Comparison of ENCODE assay signal across 29 cellular contexts in the genomic region with DNA sequence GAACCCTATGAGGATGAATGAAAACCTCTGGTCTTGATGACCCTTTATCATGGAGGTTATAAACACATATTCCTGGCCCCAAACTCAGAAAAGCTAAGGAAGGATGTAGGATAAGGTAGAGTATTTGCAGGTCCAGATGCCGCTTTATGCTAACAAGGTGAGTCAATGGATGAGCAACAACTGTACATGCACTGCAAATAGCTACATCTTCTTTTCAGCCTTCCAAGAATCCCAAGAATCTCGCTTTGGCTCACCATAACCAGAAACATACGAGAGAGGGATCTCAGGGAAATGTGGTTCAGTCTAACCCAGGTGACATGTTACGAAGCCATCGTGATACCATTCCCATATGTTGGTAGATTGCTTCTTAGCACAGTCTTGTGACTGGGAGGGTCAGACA.
"Had no signal": no experiment of that assay in that cellular context is flagged by ENCODE, and none has a peak within 500 bp of the region (broad histone marks: within the 10 kb centered on the region; RNA-seq: fewer than 3 reads in every experiment).

No MANE protein-coding gene starts in this region.

- ATAC-seq: activated CD4-positive, alpha-beta T cell treated with anti-CD3 and anti-CD28 coated beads for 36 hours; activated CD8-positive, alpha-beta memory T cell treated with anti-CD3 and anti-CD28 coated beads, Interleukin-2, amount 10 ng/mL, durations not matched to agents 7 days and 5 days; activated CD8-positive, alpha-beta T cell treated with anti-CD3 and anti-CD28 coated beads, Interleukin-2, amount 10 ng/mL, durations not matched to agents 7 days and 5 days; activated naive CD8-positive, alpha-beta T cell treated with anti-CD3 and anti-CD28 coated beads, Interleukin-2, amount 50 U/mL, for 24 hours; gastrocnemius medialis; naive thymus-derived CD4-positive, alpha-beta T cell; sciatic nerve; stimulated activated naive CD8-positive, alpha-beta T cell treated with anti-CD3 and anti-CD28 coated beads, Interleukin-15, Interleukin-2, amounts not matched to agents 100 U/mL and 50 U/mL, for 24 hours had no signal

- DNase-seq: activated CD4-positive, alpha-beta T cell treated with anti-CD3 and anti-CD28 coated beads for 36 hours; activated CD4-positive, CD25-positive, alpha-beta regulatory T cell; activated CD8-positive, alpha-beta memory T cell treated with anti-CD3 and anti-CD28 coated beads, Interleukin-2, amount 10 ng/mL, durations not matched to agents 7 days and 5 days; activated CD8-positive, alpha-beta T cell treated with anti-CD3 and anti-CD28 coated beads, Interleukin-2, amount 10 ng/mL, durations not matched to agents 7 days and 5 days; activated naive CD8-positive, alpha-beta T cell treated with anti-CD3 and anti-CD28 coated beads, Interleukin-2, amount 50 U/mL, for 24 hours; activated T-cell treated with anti-CD3 and anti-CD28 coated beads, Interleukin-2, amount 50 U/mL, for 48 hours; amygdala; dermis blood vessel endothelial cell; effector CD4-positive, alpha-beta T cell; esophagus squamous epithelium; gastrocnemius medialis; head of caudate nucleus; hypothalamus; immature natural killer cell; kidney; midbrain; naive thymus-derived CD4-positive, alpha-beta T cell; ovary; retina; stimulated activated CD4-positive, alpha-beta T cell treated with anti-CD3 and anti-CD28 coated beads, Interleukin-12 subunit alpha, Interleukin-12 subunit beta, amount 100 ng/mL, for 4 hours; stimulated activated CD4-positive, alpha-beta T cell treated with anti-CD3 and anti-CD28 coated beads, Interleukin-4, amount 100 ng/mL, for 1 hour; stimulated activated naive CD8-positive, alpha-beta T cell treated with anti-CD3 and anti-CD28 coated beads, Interleukin-15, Interleukin-2, amounts not matched to agents 100 U/mL and 50 U/mL, for 24 hours had no signal

- H3K27ac ChIP-seq: breast epithelium, epithelial cell of prostate, esophagus squamous epithelium, gastrocnemius medialis, ovary, prostate gland, skin epidermis, thoracic aorta, vagina had no signal

- H3K36me3 ChIP-seq: breast epithelium, esophagus squamous epithelium, gastrocnemius medialis, ovary, prostate gland, thoracic aorta, vagina had no signal

- H3K4me3 ChIP-seq: breast epithelium, esophagus squamous epithelium, gastrocnemius medialis, ovary, prostate gland, skin epidermis, thoracic aorta, vagina had no signal

- FAIRE-seq: kidney had no signal

- H3K4me1 ChIP-seq: breast epithelium, gastrocnemius medialis, prostate gland, vagina had no signal

- H3K27me3 ChIP-seq: breast epithelium, gastrocnemius medialis, ovary, vagina had no signal

- H3K9me3 ChIP-seq: esophagus squamous epithelium, gastrocnemius medialis, ovary, prostate gland, thoracic aorta, vagina had no signal
